19 cellular contexts compared by ENCODE assay signal in genomic region chr15:46151786-46152185, GRCh38.
A peak's percentile ranks its signal among the peaks of the same experiment; 100 is the strongest.
DNase-seq lines count a peak whose midpoint lies in the region; ATAC-seq, FAIRE-seq and TF ChIP-seq lines count a peak whose summit lies in the region.
"Had no signal": no experiment of that assay in that cellular context is flagged by ENCODE, and none has a peak within 500 bp of the region (broad histone marks: within the 10 kb centered on the region; RNA-seq: fewer than 3 reads in every experiment).

No MANE protein-coding gene starts in this region.

- H3K36me3 ChIP-seq in H1 (ENCODE audit: control insufficient read depth in 2 of 4, insufficient read depth in 4 of 4, low read length in 3 of 4) = no peaks in the 10 kb centered on the region
- H3K36me3 ChIP-seq: MG63 had no signal

- no peaks in the 10 kb centered on the region for H4K20me1 ChIP-seq in H1 (replicated peaks in 1 of 2; ENCODE audit: control insufficient read depth in 1 of 2, insufficient read depth in 2 of 2, low read length in 2 of 2)

- TF ChIP-seq RAD21 in H1 (IDR thresholded peaks at IDR 0.05 in 1 of 2, conservative IDR thresholded peaks at IDR 0.05 in 1 of 2; ENCODE audit: low read depth in 2 of 2, low read length in 2 of 2) = no peak

- H3K9me3 ChIP-seq in H1 (ENCODE audit: insufficient read depth in 2 of 2, low read depth in 1 of 2, low read length in 1 of 2) = no peaks in the 10 kb centered on the region
- H3K9me3 ChIP-seq: MG63 had no signal

- H3K4ac ChIP-seq in H1 (replicated peaks; ENCODE audit: insufficient read length, low read depth, low read length) = no peak overlapping the region

- no peaks in the 10 kb centered on the region for H3K23me2 ChIP-seq in H1 (ENCODE audit: low read depth, low read length)

- H3K4me3 ChIP-seq in H1 (ENCODE audit: extremely low read depth in 1 of 4, insufficient read depth in 2 of 4, low read depth in 3 of 4, low read length in 4 of 4) = no peak overlapping the region
- H3K4me3 ChIP-seq: MG63, SK-N-MC had no signal

- POLR2A ChIA-PET in H1 (lab: Charles Lee; ENCODE audit: partially characterized antibody) = no interaction called here

- H2BK15ac ChIP-seq in H1 (ENCODE audit: low read length) = no peak overlapping the region

- DNase-seq in HT1080 (ENCODE audit: low read depth) (peak; percentile 47), RKO (ENCODE audit: low spot score) (peak; percentile 3), H1 (ENCODE audit: low read depth in 1 of 2, low spot score in 2 of 2) (no peak), islet precursor cell (peak; percentile 63), germinal center (ENCODE audit: low spot score) (no peak), midbrain (lab: John Stamatoyannopoulos, UW) (no peak)
- DNase-seq: KBM-7, MG63, NCI-H2029, NCI-H446 treated with DMSO at 0.1 percent for 48 hours, NCI-H526, NCI-H82, SHP77 treated with DMSO at 0.1 percent for 48 hours had no signal

- 85% methylated on average over 1 of the region's 1 CpG; no CpG with 5 or more reads in 1 of the 2 experiments for WGBS in H1 (ENCODE audit: extremely low coverage in 1 of 2, insufficient coverage in 1 of 2, insufficient read length in 1 of 2, insufficient replicate concordance in 2 of 2, low coverage in 1 of 2, low lambda C conversion rate in 2 of 2, missing lambda C conversion rate in 1 of 2), 2 experiments

- no peak overlapping the region for H3K9ac ChIP-seq in H1 (replicated peaks in 1 of 4; ENCODE audit: extremely low read depth in 1 of 4, low read depth in 3 of 4, low read length in 3 of 4)

- H2BK20ac ChIP-seq in H1 (ENCODE audit: low read length) = no peak overlapping the region

- no peak overlapping the region for H3K18ac ChIP-seq in H1 (ENCODE audit: extremely low read depth, low read length)

- H3K27me3 ChIP-seq in H1 (replicated peaks in 1 of 4; ENCODE audit: control insufficient read depth in 3 of 4, extremely low read depth in 1 of 4, insufficient read depth in 3 of 4, low read length in 3 of 4) = no peaks in the 10 kb centered on the region
- H3K27me3 ChIP-seq: MG63 had no signal

- ATAC-seq in HG03280 (IDR thresholded peaks at IDR 0.05; ENCODE audit: unreplicated experiment) (no peak), GM19455 (IDR thresholded peaks at IDR 0.05; ENCODE audit: unreplicated experiment) (no peak)

- no peak overlapping the region for H2BK12ac ChIP-seq in H1 (ENCODE audit: low read depth, low read length)

- TF ChIP-seq EP300 in H1 (IDR thresholded peaks at IDR 0.05; ENCODE audit: borderline replicate concordance in 1 of 2, low read depth in 2 of 2, low read length in 2 of 2) = no peak

- CTCF ChIA-PET in H1 (lab: Charles Lee; ENCODE audit: partially characterized antibody) = interaction anchor here (0.7 to 1.3 kb wide), 3 partner anchors 8 to 128 kb away, joined by 3 to 4 read pairs (median 3); no protein-coding TSS in a partner anchor

- TF ChIP-seq POLR2A in H1 (IDR thresholded peaks at IDR 0.05; ENCODE audit: control extremely low read depth in 1 of 2, low read depth in 2 of 2, low read length in 2 of 2) = no peak

- no peak overlapping the region for H3K27ac ChIP-seq in H1 (ENCODE audit: low read depth, low read length)
- H3K27ac ChIP-seq: RWPE1, SK-N-MC had no signal

- no peaks in the 10 kb centered on the region for H3K79me2 ChIP-seq in H1 (ENCODE audit: control insufficient read depth in 1 of 2, insufficient read depth in 2 of 2, low read length in 2 of 2)

- no peak overlapping the region for H4K8ac ChIP-seq in H1 (ENCODE audit: extremely low read depth, insufficient read depth, low read length)

- FAIRE-seq in H1 (lab: Jason Lieb, UNC) = no peak
- FAIRE-seq: H54, HTR-8/SVneo had no signal

- no peak overlapping the region for H2BK5ac ChIP-seq in H1 (ENCODE audit: low read depth, low read length)

- no peak overlapping the region for H2BK120ac ChIP-seq in H1 (replicated peaks; ENCODE audit: low read depth, low read length)

- no peak overlapping the region for H3K23ac ChIP-seq in H1 (ENCODE audit: insufficient read length)

- no peaks in the 10 kb centered on the region for H3K4me1 ChIP-seq in H1 (replicated peaks in 1 of 4; ENCODE audit: control insufficient read depth in 3 of 4, insufficient read depth in 4 of 4, low read length in 3 of 4)

- no peak overlapping the region for H3K14ac ChIP-seq in H1 (ENCODE audit: insufficient read length)

- no peak overlapping the region for H4K5ac ChIP-seq in H1 (ENCODE audit: insufficient read length, low read depth, low read length)

- no peaks in the 10 kb centered on the region for H3K79me1 ChIP-seq in H1 (ENCODE audit: low read depth, low read length)

- no peak overlapping the region for H4K91ac ChIP-seq in H1 (replicated peaks; ENCODE audit: insufficient read length, low read length)

- H2AK5ac ChIP-seq in H1 (ENCODE audit: low read depth, low read length) = no peak overlapping the region

- no peak for TF ChIP-seq CTCF in H1 (IDR thresholded peaks at IDR 0.05; ENCODE audit: control extremely low read depth in 1 of 3, insufficient read depth in 1 of 3, low read depth in 1 of 3, low read length in 3 of 3)

- no peak overlapping the region for H3K4me2 ChIP-seq in H1 (ENCODE audit: insufficient read depth in 1 of 2, low read depth in 2 of 2, low read length in 2 of 2)

- H3K56ac ChIP-seq in H1 (replicated peaks; ENCODE audit: insufficient read length, low read depth, low read length) = no peak overlapping the region

- peak overlapping the region; percentile 8; the same call in 1 of the 2 replicates for H2AFZ ChIP-seq in H1 (ENCODE audit: low read length)

TF ChIP-seq in H1, 55 proteins besides CTCF, POLR2A, EP300 and RAD21:
- no peak for TF ChIP-seq CBX5 (IDR thresholded peaks at IDR 0.05; ENCODE audit: low read depth, low read length)
- no peak for TF ChIP-seq KDM1A (IDR thresholded peaks at IDR 0.05; ENCODE audit: borderline replicate concordance, low read length)
- TF ChIP-seq ZNF274 (IDR thresholded peaks at IDR 0.05; ENCODE audit: borderline replicate concordance, extremely low read depth, low read length) = no peak
- no peak for TF ChIP-seq SIRT6 (IDR thresholded peaks at IDR 0.05; ENCODE audit: low read length)
- no peak for TF ChIP-seq CREB1 (IDR thresholded peaks at IDR 0.05)
- TF ChIP-seq RFX5 (IDR thresholded peaks at IDR 0.05; ENCODE audit: borderline replicate concordance, low read depth, low read length) = no peak
- no peak for TF ChIP-seq MAFK (IDR thresholded peaks at IDR 0.05; ENCODE audit: low read depth, low read length)
- TF ChIP-seq YY1 (IDR thresholded peaks at IDR 0.05; ENCODE audit: low read depth, low read length) = no peak
- no peak for TF ChIP-seq GTF2F1 (IDR thresholded peaks at IDR 0.05; ENCODE audit: borderline replicate concordance, low read depth, low read length)
- TF ChIP-seq USF2 (IDR thresholded peaks at IDR 0.05; ENCODE audit: low read length) = no peak
- no peak for TF ChIP-seq HDAC2 (IDR thresholded peaks at IDR 0.05; ENCODE audit: borderline replicate concordance in 1 of 2, low read depth in 2 of 2, low read length in 2 of 2)
- no peak for TF ChIP-seq JUN (IDR thresholded peaks at IDR 0.05; ENCODE audit: low read depth, low read length)
- TF ChIP-seq SP1 (IDR thresholded peaks at IDR 0.05; ENCODE audit: low read depth, low read length) = no peak
- TF ChIP-seq TBP (IDR thresholded peaks at IDR 0.05; ENCODE audit: low read depth, low read length) = no peak
- no peak for TF ChIP-seq JUND (IDR thresholded peaks at IDR 0.05; ENCODE audit: low read length)
- no peak for TF ChIP-seq NANOG (IDR thresholded peaks at IDR 0.05; ENCODE audit: insufficient read depth, low read depth, low read length, poor library complexity, severe bottlenecking)
- no peak for TF ChIP-seq SP4 (IDR thresholded peaks at IDR 0.05; ENCODE audit: low read length)
- no peak for TF ChIP-seq POLR2AphosphoS5 (IDR thresholded peaks at IDR 0.05; ENCODE audit: low read depth, low read length)
- no peak for TF ChIP-seq EGR1 (IDR thresholded peaks at IDR 0.05; ENCODE audit: borderline replicate concordance, low read depth, low read length)
- TF ChIP-seq EZH2 (IDR thresholded peaks at IDR 0.05; ENCODE audit: low read depth, low read length, severe bottlenecking) = no peak

Comparison
In these comparisons a context has a peak if more than half of its experiments do, and no peak if none do; other contexts are left out.
1. DNase-seq: peak in HT1080 (single experiment), RKO (single experiment) and islet precursor cell (single experiment); none in H1 (0 of 2), germinal center (single experiment) and midbrain (single experiment).